Comparison of ENCODE assay signal across 19 cellular contexts in the genomic region with DNA sequence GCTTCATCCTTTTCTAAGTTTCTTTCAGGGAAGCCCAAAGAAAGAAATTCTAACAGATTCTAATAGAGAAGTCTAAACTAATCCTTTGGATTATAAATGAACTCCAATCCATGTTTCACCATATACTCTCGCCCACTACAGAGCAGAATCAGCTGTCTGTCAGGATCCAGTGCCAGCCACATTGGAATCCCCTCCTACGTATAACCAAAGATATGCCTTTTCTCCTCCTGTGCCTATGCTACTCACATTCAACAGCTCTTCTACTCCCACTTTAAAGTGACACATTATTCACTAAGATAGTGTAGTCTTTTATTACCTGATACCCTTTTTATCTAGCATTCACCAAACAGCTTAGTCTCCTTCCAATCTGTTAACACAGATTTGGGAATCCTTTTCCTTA. TPM values are rescaled to one million over a fixed set of nuclear protein-coding genes. Genes with fewer than 3 reads are reported as not detected.
DNase-seq lines count a peak whose midpoint lies in the region; ATAC-seq, FAIRE-seq and TF ChIP-seq lines count a peak whose summit lies in the region.
"Had no signal": no experiment of that assay in that cellular context is flagged by ENCODE, and none has a peak within 500 bp of the region (broad histone marks: within the 10 kb centered on the region; RNA-seq: fewer than 3 reads in every experiment).

No MANE protein-coding gene starts in this region.

- peak overlapping the region in 7 of 8 donors; percentile 6 to 98 (median 95) for H3K4me3 Mint-ChIP-seq in CD4-positive, alpha-beta memory T cell
- peak overlapping the region; percentile 4 for H3K4me3 Mint-ChIP-seq in natural killer cell

- no peak overlapping the region for H2AFZ ChIP-seq in MM.1S (ENCODE audit: low read length)

- H3K9ac ChIP-seq in MM.1S (ENCODE audit: low read length): no peak overlapping the region

- DNase-seq in CD4-positive, alpha-beta memory T cell: no peak
- DNase-seq in MM.1S: no peak
- DNase-seq in bronchial epithelial cell (ENCODE audit: low read depth): peak; percentile 33
- DNase-seq in natural killer cell: no peak
- no peak for DNase-seq in left ventricle myocardium inferior
- no peak for DNase-seq in WERI-Rb-1
- DNase-seq: activated CD4-positive, alpha-beta T cell treated with anti-CD3 and anti-CD28 coated beads, Interleukin-2, amount 50 U/mL, for 4 hours; C1 segment of cervical spinal cord; cerebellar nuclear complex; NCI-H2081; NCI-H526 treated with DMSO at 0.1 percent for 48 hours; thyroid gland had no signal

- H3K27ac Mint-ChIP-seq in CD4-positive, alpha-beta memory T cell: peak overlapping the region; percentile 54 to 98 (median 89)
- H3K27ac Mint-ChIP-seq in natural killer cell: peak overlapping the region; percentile 12 to 96

- no peaks in the 10 kb centered on the region for H3K27me3 ChIP-seq in CD4-positive, alpha-beta memory T cell (ENCODE audit: insufficient read depth, low read length)
- peaks cover 6% of the 10 kb centered on the region; the same call in 1 of the 2 replicates for H3K27me3 ChIP-seq in MM.1S (replicated peaks; ENCODE audit: insufficient read depth, low read length)
- no peaks in the 10 kb centered on the region for H3K27me3 ChIP-seq in bronchial epithelial cell (ENCODE audit: control insufficient read depth, insufficient read depth, low read length)
- no peaks in the 10 kb centered on the region for H3K27me3 ChIP-seq in left ventricle myocardium inferior (ENCODE audit: low read depth)
- no peaks in the 10 kb centered on the region for H3K27me3 ChIP-seq in WERI-Rb-1 (ENCODE audit: insufficient read depth, low read depth, severe bottlenecking)
- H3K27me3 ChIP-seq: thyroid gland had no signal

- peaks cover 69% of the 10 kb centered on the region for H3F3A ChIP-seq in MM.1S (ENCODE audit: insufficient read depth, low read length)

- peaks cover 33% of the 10 kb centered on the region for H3K36me3 ChIP-seq in CD4-positive, alpha-beta memory T cell (ENCODE audit: insufficient read depth, low read length)
- H3K36me3 ChIP-seq in MM.1S (replicated peaks; ENCODE audit: insufficient read depth, low read length) (peaks cover 15% of the 10 kb centered on the region), bronchial epithelial cell (ENCODE audit: control insufficient read depth, insufficient read depth, low read length) (peaks cover 28% of the 10 kb centered on the region), left ventricle myocardium inferior (peaks cover 59% of the 10 kb centered on the region), WERI-Rb-1 (peaks cover 61% of the 10 kb centered on the region)

- H3K9me3 Mint-ChIP-seq in CD4-positive, alpha-beta memory T cell: no peaks in the 10 kb centered on the region
- no peaks in the 10 kb centered on the region for H3K9me3 Mint-ChIP-seq in natural killer cell
- H3K9me3 Mint-ChIP-seq: activated naive CD4-positive, alpha-beta T cell treated with anti-CD3 and anti-CD28 coated beads, Interleukin-2, amount 50 U/mL, for 72 hours had no signal

- intact Hi-C loops in CD4-positive, alpha-beta memory T cell (cut with micrococcal nuclease): loop anchor here (5.0 kb wide), 1 partner anchor 243 kb away; the partner anchor contains the start of gene PEAR1
- intact Hi-C loops in natural killer cell (cut with micrococcal nuclease): no loop called here
- intact Hi-C loops in left ventricle myocardium inferior (cut with micrococcal nuclease): no loop called here

- H3K27ac ChIP-seq in CD4-positive, alpha-beta memory T cell (ENCODE audit: low read depth, low read length): peak overlapping the region; percentile 5
- H3K27ac ChIP-seq in MM.1S (ENCODE audit: low read length): peak overlapping the region; percentile 79; the same call in 1 of the 2 replicates
- H3K27ac ChIP-seq in left ventricle myocardium inferior (replicated peaks): no peak overlapping the region
- no peak overlapping the region for H3K27ac ChIP-seq in WERI-Rb-1
- H3K27ac ChIP-seq: thyroid gland had no signal

- H3K9me2 ChIP-seq in MM.1S (replicated peaks; ENCODE audit: insufficient read depth, low read length): no peaks in the 10 kb centered on the region

- H3K4me2 ChIP-seq in MM.1S (ENCODE audit: low read depth, low read length): peak overlapping the region; percentile 89; the same call in 1 of the 2 replicates

- no peak for FAIRE-seq in bronchial epithelial cell (lab: Jason Lieb, UNC)

- no peaks in the 10 kb centered on the region for H3K27me3 Mint-ChIP-seq in CD4-positive, alpha-beta memory T cell
- H3K27me3 Mint-ChIP-seq in natural killer cell (ENCODE audit: low read depth in 2 of 2): no peaks in the 10 kb centered on the region

- peaks cover 61 to 89% (median 75%) of the 10 kb centered on the region in 4 donors for H3K4me1 Mint-ChIP-seq in CD4-positive, alpha-beta memory T cell
- peaks cover 79 to 84% of the 10 kb centered on the region in 2 donors for H3K4me1 Mint-ChIP-seq in natural killer cell

- no peaks in the 10 kb centered on the region for H3K9me3 ChIP-seq in CD4-positive, alpha-beta memory T cell (ENCODE audit: control insufficient read depth in 1 of 2, low read length in 2 of 2)
- no peaks in the 10 kb centered on the region for H3K9me3 ChIP-seq in MM.1S (replicated peaks; ENCODE audit: insufficient read depth, low read length)
- H3K9me3 ChIP-seq in left ventricle myocardium inferior (replicated peaks): no peaks in the 10 kb centered on the region
- no peaks in the 10 kb centered on the region for H3K9me3 ChIP-seq in WERI-Rb-1 (ENCODE audit: severe bottlenecking)
- H3K9me3 ChIP-seq: thyroid gland had no signal

- H4K20me1 ChIP-seq in MM.1S (ENCODE audit: insufficient read depth, low read length): 0 out of 2 replicates have a peak, but pooled peaks cover 3% of the 10 kb centered on the region

- TF ChIP-seq CTCF in MM.1S (IDR thresholded peaks at IDR 0.05; ENCODE audit: low read length) (no peak), bronchial epithelial cell (IDR thresholded peaks at IDR 0.05; ENCODE audit: insufficient read depth, low read length, severe bottlenecking) (no peak), natural killer cell (IDR thresholded peaks at IDR 0.05) (no peak), left ventricle myocardium inferior (IDR thresholded peaks at IDR 0.05; ENCODE audit: borderline replicate concordance) (no peak), WERI-Rb-1 (IDR thresholded peaks at IDR 0.05; ENCODE audit: low read depth, low read length) (no peak)

- H3K79me2 ChIP-seq in MM.1S (ENCODE audit: low read length): peaks cover 55% of the 10 kb centered on the region

- ATAC-seq in natural killer cell: no peak
- no peak for ATAC-seq in GM21526 (IDR thresholded peaks at IDR 0.05; ENCODE audit: low FRiP score, unreplicated experiment)

- peaks cover 79% of the 10 kb centered on the region for H3K4me1 ChIP-seq in CD4-positive, alpha-beta memory T cell (ENCODE audit: insufficient read depth, low read length)
- H3K4me1 ChIP-seq in MM.1S (ENCODE audit: low read length) (peaks cover 56% of the 10 kb centered on the region), left ventricle myocardium inferior (peaks cover 61% of the 10 kb centered on the region)

- POLR2A ChIA-PET in CD4-positive, alpha-beta memory T cell (lab: Charles Lee; ENCODE audit: partially characterized antibody): interaction anchor here (1.1 kb wide), 1 partner anchor 13 kb away, joined by 4 read pairs; no protein-coding TSS in a partner anchor

- CTCF ChIA-PET in CD4-positive, alpha-beta memory T cell (lab: Charles Lee; ENCODE audit: partially characterized antibody): interaction anchor here (0.8 to 2.2 kb wide), 6 partner anchors 18 to 45 kb away, joined by 3 to 12 read pairs (median 6); no protein-coding TSS in a partner anchor

- no peak overlapping the region for H3K4me3 ChIP-seq in CD4-positive, alpha-beta memory T cell (ENCODE audit: low read length in 2 of 2)
- no peak overlapping the region for H3K4me3 ChIP-seq in MM.1S (ENCODE audit: low read length)
- no peak overlapping the region for H3K4me3 ChIP-seq in bronchial epithelial cell (ENCODE audit: low read depth, low read length)
- no peak overlapping the region for H3K4me3 ChIP-seq in left ventricle myocardium inferior
- no peak overlapping the region for H3K4me3 ChIP-seq in WERI-Rb-1 (ENCODE audit: low read depth, low read length)
- H3K4me3 ChIP-seq: thyroid gland had no signal

- H3K36me3 Mint-ChIP-seq in CD4-positive, alpha-beta memory T cell: peaks cover 36 to 65% of the 10 kb centered on the region in 2 donors
- peaks cover 6% of the 10 kb centered on the region for H3K36me3 Mint-ChIP-seq in natural killer cell

RNA-seq across cellular contexts. Expression of gene ETV3, which starts 3.1 kb away (rescaled TPM):
- total RNA-seq in CD4-positive, alpha-beta memory T cell: 10 to 100 TPM; 30.5 to 31.8 TPM
- polyA plus RNA-seq in CD4-positive, alpha-beta memory T cell: 10 to 100 TPM in 1 of 2 donors, 1 to 10 TPM in 1; 7.3 to 11.2 TPM
- 17.1 and 17.9 TPM in 2 replicates for total RNA-seq in bronchial epithelial cell
- total RNA-seq in natural killer cell: 100 to 1,000 TPM in 1 of 3 donors, 10 to 100 TPM in 2; 58.3 to 101 (median 76.6) TPM
- 14.6 TPM for total RNA-seq in left ventricle myocardium inferior

RNA-seq across cellular contexts. Expression of gene ETV3L, which starts 35.5 kb away (rescaled TPM):
- total RNA-seq in CD4-positive, alpha-beta memory T cell: not detected
- polyA plus RNA-seq in CD4-positive, alpha-beta memory T cell: not detected
- total RNA-seq in bronchial epithelial cell (not detected in 2 replicates), natural killer cell (not detected), left ventricle myocardium inferior (not detected)
- total RNA-seq: activated naive CD4-positive, alpha-beta T cell treated with anti-CD3 and anti-CD28 coated beads, Interleukin-2, amount 50 U/mL, for 72 hours; HT-29; kidney epithelial cell; M059J; pulmonary artery endothelial cell; T-helper 2 cell treated with Interferon-gamma antibody and Interleukin-4, amounts not matched to agents 100 ng/mL and 5 ng/mL, for 36 hours; thyroid gland had no signal

Comparison
In these comparisons a context has a peak if more than half of its experiments do, and no peak if none do; other contexts are left out.
1. H3K27ac ChIP-seq: peak in CD4-positive, alpha-beta memory T cell (single experiment) and MM.1S (single experiment); none in left ventricle myocardium inferior (single experiment) and WERI-Rb-1 (single experiment).